Comparison of ENCODE assay signal across 15 cellular contexts in genomic region chr15:26970712-26971210, GRCh38. TPM values are rescaled to one million over a fixed set of nuclear protein-coding genes. Genes with fewer than 3 reads are reported as not detected.
A peak's percentile ranks its signal among the peaks of the same experiment; 100 is the strongest.
DNase-seq lines count a peak whose midpoint lies in the region; ATAC-seq, FAIRE-seq and TF ChIP-seq lines count a peak whose summit lies in the region.
"Had no signal": no experiment of that assay in that cellular context is flagged by ENCODE, and none has a peak within 500 bp of the region (broad histone marks: within the 10 kb centered on the region; RNA-seq: fewer than 3 reads in every experiment).

TSS of gene GABRG3 (plus strand) at chr15:26971181.

- ATAC-seq in sciatic nerve, result no peak
- ATAC-seq: activated CD4-positive, alpha-beta T cell treated with anti-CD3 and anti-CD28 coated beads for 36 hours had no signal

- H3K4me1 ChIP-seq in esophagus (ENCODE audit: control insufficient read depth in 2 of 2, insufficient read depth in 2 of 2, low read length in 1 of 2), result peaks cover 0 to 8% of the 10 kb centered on the region in 2 donors
- H3K4me1 ChIP-seq: Peyer's patch had no signal

- H3K27me3 ChIP-seq in esophagus (ENCODE audit: control insufficient read depth in 1 of 2, insufficient read depth in 2 of 2, low read length in 2 of 2), result peaks cover 0 to 10% of the 10 kb centered on the region in 2 donors
- H3K27me3 ChIP-seq: Peyer's patch had no signal

- no peak for TF ChIP-seq POLR2A in H54 (IDR thresholded peaks at IDR 0.05; ENCODE audit: low read depth, low read length)

- no peak for FAIRE-seq in H54 (lab: Jason Lieb, UNC)
- FAIRE-seq: GM18507 had no signal

- H3K9me3 ChIP-seq in esophagus (ENCODE audit: control insufficient read depth in 2 of 2, insufficient read depth in 1 of 2, low read depth in 1 of 2, low read length in 1 of 2), result peaks cover 0 to 5% of the 10 kb centered on the region in 2 donors
- H3K9me3 ChIP-seq: Peyer's patch, tibial nerve had no signal

- no peaks in the 10 kb centered on the region for H3K36me3 ChIP-seq in esophagus (ENCODE audit: control insufficient read depth in 2 of 2, insufficient read depth in 2 of 2, low read length in 1 of 2)
- H3K36me3 ChIP-seq: Peyer's patch, tibial nerve had no signal

- peak within 1 kb of the TSS; percentile 26 to 51 for H3K4me3 ChIP-seq in esophagus (ENCODE audit: low read depth in 1 of 2, low read length in 2 of 2)
- H3K4me3 ChIP-seq: GM23248 had no signal

- 4 to 6% methylated on average over 27 to 33 of the region's 33 CpGs for WGBS in esophagus, 2 donors

- no peak within 1 kb of the TSS for H3K27ac ChIP-seq in esophagus (ENCODE audit: low read depth in 2 of 2, low read length in 1 of 2)
- H3K27ac ChIP-seq: GM23248, Peyer's patch, tibial nerve had no signal

- DNase-seq in ELF-1 (ENCODE audit: low read depth, low spot score) (peak; percentile 50), NCI-H510A (lab: John Stamatoyannopoulos, UW) (peak; percentile 41), posterior cingulate gyrus (peak in 6 of 10 donors; percentile 47 to 91 (median 72)), H54 (ENCODE audit: insufficient read length, low spot score) (no peak), T-helper 9 cell (no peak), sciatic nerve (ENCODE audit: low spot score) (no peak)
- DNase-seq: activated CD4-positive, alpha-beta T cell treated with anti-CD3 and anti-CD28 coated beads for 36 hours; activated effector memory CD4-positive, alpha-beta T cell treated with anti-CD3 and anti-CD28 coated beads, Interleukin-2, amount 50 U/mL, for 16 hours; GM23248; Peyer's patch had no signal

- intact Hi-C loops in posterior cingulate gyrus (cut with DNase I) (no loop called here), sciatic nerve (cut with DNase I) (no loop called here)

RNA-seq across cellular contexts. Expression of gene GABRG3, which starts in this region (rescaled TPM):
- not detected for polyA plus RNA-seq in esophagus
- not detected for total RNA-seq in sciatic nerve
- total RNA-seq: activated CD4-positive, alpha-beta T cell treated with anti-CD3 and anti-CD28 coated beads for 36 hours; dermis microvascular lymphatic vessel endothelial cell; GM23248; M059J; Peyer's patch; tibial nerve had no signal
- polyA plus RNA-seq: GM23248 had no signal

Comparison
In these comparisons a context has a peak if more than half of its experiments do, and no peak if none do; other contexts are left out.
1. DNase-seq: peak in ELF-1 (single experiment), NCI-H510A (single experiment) and posterior cingulate gyrus (6 of 10); none in H54 (single experiment), T-helper 9 cell (single experiment) and sciatic nerve (single experiment).